In genomic region chr2:37622434-37623202, GRCh38 we compare ENCODE assay signal across 28 cellular contexts. TPM values are rescaled to one million over a fixed set of nuclear protein-coding genes. Genes with fewer than 3 reads are reported as not detected.
DNase-seq lines count a peak whose midpoint lies in the region; ATAC-seq lines count a peak whose summit lies in the region.
"Had no signal": no experiment of that assay in that cellular context is flagged by ENCODE, and none has a peak within 500 bp of the region (broad histone marks: within the 10 kb centered on the region; RNA-seq: fewer than 3 reads in every experiment).

No MANE protein-coding gene starts in this region.

- no peaks in the 10 kb centered on the region for H3K27me3 ChIP-seq in CD4-positive, alpha-beta memory T cell (ENCODE audit: insufficient read depth, low read length)
- no peaks in the 10 kb centered on the region for H3K27me3 ChIP-seq in effector memory CD4-positive, alpha-beta T cell (replicated peaks; ENCODE audit: control insufficient read depth, insufficient read depth, low read length, poor library complexity, severe bottlenecking)
- H3K27me3 ChIP-seq: adrenal gland, body of pancreas, heart left ventricle, pancreas, uterus had no signal

- no peak overlapping the region for H3K4me3 Mint-ChIP-seq in activated CD4-positive, alpha-beta T cell treated with anti-CD3 and anti-CD28 coated beads for 36 hours
- peak overlapping the region in 6 of 8 donors; percentile 30 to 83 (median 50) for H3K4me3 Mint-ChIP-seq in CD4-positive, alpha-beta memory T cell
- no peak overlapping the region for H3K4me3 Mint-ChIP-seq in T-helper 17 cell
- no peak overlapping the region for H3K4me3 Mint-ChIP-seq in naive B cell

- no peaks in the 10 kb centered on the region for H3K9me3 ChIP-seq in CD4-positive, alpha-beta memory T cell (ENCODE audit: control insufficient read depth in 1 of 2, low read length in 2 of 2)
- no peaks in the 10 kb centered on the region for H3K9me3 ChIP-seq in T-helper 17 cell (ENCODE audit: control insufficient read depth, low read length, poor library complexity, severe bottlenecking)
- H3K9me3 ChIP-seq in effector memory CD4-positive, alpha-beta T cell (ENCODE audit: control insufficient read depth, low read length), result no peaks in the 10 kb centered on the region
- H3K9me3 ChIP-seq: adrenal gland, body of pancreas, heart left ventricle, pancreas, thoracic aorta, uterus had no signal

- no peak for DNase-seq in activated CD4-positive, alpha-beta T cell treated with anti-CD3 and anti-CD28 coated beads for 36 hours
- DNase-seq in activated CD4-positive, alpha-beta T cell treated with anti-CD3 and anti-CD28 coated beads, Interleukin-2, amount 50 U/mL, for 4 hours, result no peak
- no peak for DNase-seq in CD4-positive, alpha-beta memory T cell
- DNase-seq in T-helper 17 cell (no peak), naive B cell (peak; percentile 36), NCI-H748 (lab: John Stamatoyannopoulos, UW; ENCODE audit: unreplicated experiment) (no peak), HuH-7 (ENCODE audit: low spot score) (no peak)
- DNase-seq in effector memory CD4-positive, alpha-beta T cell, result no peak
- DNase-seq: 8988T; activated CD4-positive, CD25-positive, alpha-beta regulatory T cell treated with anti-CD3 and anti-CD28 coated beads, Interleukin-2, amount 50 U/mL, for 72 hours; activated CD8-positive, alpha-beta memory T cell treated with anti-CD3 and anti-CD28 coated beads for 24 hours; activated T-cell treated with anti-CD3 and anti-CD28 coated beads, Interleukin-2, amount 50 U/mL, for 4 hours; adrenal gland; body of pancreas; cerebellar nuclear complex; DMS 273 treated with DMSO at 0.1 percent for 48 hours; foreskin melanocyte; H7; heart left ventricle; KG1; NCI-H1092 treated with DMSO at 0.1 percent for 48 hours; NCI-H187; pancreas; RPMI8226; uterus had no signal

- H3K9me3 Mint-ChIP-seq in activated CD4-positive, alpha-beta T cell treated with anti-CD3 and anti-CD28 coated beads for 36 hours (ENCODE audit: low read depth), result peaks cover 3% of the 10 kb centered on the region
- H3K9me3 Mint-ChIP-seq in CD4-positive, alpha-beta memory T cell, result peaks cover 0 to 5% (median 0%) of the 10 kb centered on the region in 8 donors
- H3K9me3 Mint-ChIP-seq in naive B cell, result no peaks in the 10 kb centered on the region
- H3K9me3 Mint-ChIP-seq: activated T-cell treated with anti-CD3 and anti-CD28 coated beads, Interleukin-2, amount 50 U/mL, for 4 hours had no signal

- intact Hi-C loops in activated CD4-positive, alpha-beta T cell treated with anti-CD3 and anti-CD28 coated beads for 36 hours (cut with DNase I, micrococcal nuclease), result loop anchor here in 1 of 2 experiments (5.0 kb wide), 1 partner anchor 250 kb away; no protein-coding TSS in a partner anchor
- intact Hi-C loops in CD4-positive, alpha-beta memory T cell (cut with micrococcal nuclease), result no loop called here

- peaks cover 74% of the 10 kb centered on the region for H3K4me1 ChIP-seq in CD4-positive, alpha-beta memory T cell (ENCODE audit: insufficient read depth, low read length)
- peaks cover 45% of the 10 kb centered on the region for H3K4me1 ChIP-seq in effector memory CD4-positive, alpha-beta T cell (ENCODE audit: control insufficient read depth, insufficient read depth, low read length, poor library complexity, severe bottlenecking)
- H3K4me1 ChIP-seq: uterus had no signal

- POLR2A ChIA-PET in activated CD4-positive, alpha-beta T cell treated with anti-CD3 and anti-CD28 coated beads for 36 hours (lab: Charles Lee), result no interaction called here
- POLR2A ChIA-PET in CD4-positive, alpha-beta memory T cell (lab: Charles Lee; ENCODE audit: partially characterized antibody), result interaction anchor here (1.4 to 10.2 kb wide), 10 partner anchors 8 to 48 kb away, joined by 5 to 242 read pairs (median 32); partner anchors contain the start of gene CDC42EP3

- peaks cover 3% of the 10 kb centered on the region for H3K36me3 Mint-ChIP-seq in activated CD4-positive, alpha-beta T cell treated with anti-CD3 and anti-CD28 coated beads for 36 hours (ENCODE audit: low read depth)
- H3K36me3 Mint-ChIP-seq in CD4-positive, alpha-beta memory T cell, result peaks cover 16 to 33% of the 10 kb centered on the region in 2 donors
- H3K36me3 Mint-ChIP-seq in T-helper 17 cell (ENCODE audit: low read depth) (peaks cover 2% of the 10 kb centered on the region), naive B cell (no peaks in the 10 kb centered on the region)

- peak overlapping the region; percentile 73 for H3K27ac Mint-ChIP-seq in activated CD4-positive, alpha-beta T cell treated with anti-CD3 and anti-CD28 coated beads for 36 hours
- H3K27ac Mint-ChIP-seq in CD4-positive, alpha-beta memory T cell, result peak overlapping the region; percentile 87 to 97 (median 91)
- H3K27ac Mint-ChIP-seq in T-helper 17 cell (peak overlapping the region; percentile 96), naive B cell (peak overlapping the region in 1 of 6 donors; percentile 22)

- ATAC-seq in activated CD4-positive, alpha-beta T cell treated with anti-CD3 and anti-CD28 coated beads for 36 hours, result no peak
- ATAC-seq in T-helper 17 cell, result no peak
- peak; percentile 52 to 68 for ATAC-seq in naive B cell (ENCODE audit: low read depth in 2 of 2)
- ATAC-seq: body of pancreas, heart left ventricle, pancreas had no signal

- no peaks in the 10 kb centered on the region for H3K36me3 ChIP-seq in CD4-positive, alpha-beta memory T cell (ENCODE audit: insufficient read depth, low read length)
- H3K36me3 ChIP-seq in effector memory CD4-positive, alpha-beta T cell (ENCODE audit: control insufficient read depth, insufficient read depth, low read length), result no peaks in the 10 kb centered on the region
- H3K36me3 ChIP-seq: adrenal gland, heart left ventricle, pancreas, thoracic aorta, uterus had no signal

- CTCF ChIA-PET in activated CD4-positive, alpha-beta T cell treated with anti-CD3 and anti-CD28 coated beads for 36 hours (lab: Charles Lee), result interaction anchor here (0.7 to 2.9 kb wide), 8 partner anchors 10 to 287 kb away, joined by 3 to 9 read pairs (median 4); no protein-coding TSS in a partner anchor
- CTCF ChIA-PET in CD4-positive, alpha-beta memory T cell (lab: Charles Lee; ENCODE audit: partially characterized antibody), result interaction anchor here (1.2 to 7.1 kb wide), 9 partner anchors 8 to 209 kb away, joined by 3 to 44 read pairs (median 5); no protein-coding TSS in a partner anchor

- peaks cover 73% of the 10 kb centered on the region for H3K4me1 Mint-ChIP-seq in activated CD4-positive, alpha-beta T cell treated with anti-CD3 and anti-CD28 coated beads for 36 hours
- peaks cover 57 to 89% (median 79%) of the 10 kb centered on the region in 4 donors for H3K4me1 Mint-ChIP-seq in CD4-positive, alpha-beta memory T cell
- H3K4me1 Mint-ChIP-seq in T-helper 17 cell (peaks cover 60% of the 10 kb centered on the region), naive B cell (peaks cover 44 to 58% (median 49%) of the 10 kb centered on the region in 3 donors)

- no peaks in the 10 kb centered on the region for H3K27me3 Mint-ChIP-seq in activated CD4-positive, alpha-beta T cell treated with anti-CD3 and anti-CD28 coated beads for 36 hours
- H3K27me3 Mint-ChIP-seq in CD4-positive, alpha-beta memory T cell, result no peaks in the 10 kb centered on the region
- no peaks in the 10 kb centered on the region for H3K27me3 Mint-ChIP-seq in T-helper 17 cell
- peaks cover 11 to 30% (median 11%) of the 10 kb centered on the region in 3 donors for H3K27me3 Mint-ChIP-seq in naive B cell
- H3K27me3 Mint-ChIP-seq: stimulated activated naive CD8-positive, alpha-beta T cell treated with anti-CD3 and anti-CD28 coated beads, Interleukin-15, Interleukin-2, amounts not matched to agents 100 ng/mL and 50 ng/mL, for 24 hours had no signal

- H3K27ac ChIP-seq in CD4-positive, alpha-beta memory T cell (ENCODE audit: low read depth, low read length), result no peak overlapping the region
- H3K27ac ChIP-seq in effector memory CD4-positive, alpha-beta T cell (ENCODE audit: insufficient read depth, low read length, poor library complexity, severe bottlenecking), result no peak overlapping the region
- H3K27ac ChIP-seq: adrenal gland, body of pancreas, C4-2B, pancreas, thoracic aorta had no signal

- no peak overlapping the region for H3K4me3 ChIP-seq in CD4-positive, alpha-beta memory T cell (ENCODE audit: low read length in 2 of 2)
- no peak overlapping the region for H3K4me3 ChIP-seq in effector memory CD4-positive, alpha-beta T cell (ENCODE audit: insufficient read depth, low read depth, low read length, poor library complexity, severe bottlenecking)
- H3K4me3 ChIP-seq: adrenal gland, body of pancreas, heart left ventricle, pancreas, thoracic aorta, uterus had no signal

RNA-seq across cellular contexts. Expression of gene CDC42EP3, which starts 48.8 kb away (rescaled TPM):
- 10 to 100 TPM; 16.4 to 25.2 TPM for total RNA-seq in activated CD4-positive, alpha-beta T cell treated with anti-CD3 and anti-CD28 coated beads for 36 hours
- total RNA-seq in CD4-positive, alpha-beta memory T cell, result 10 to 100 TPM; 56.1 to 60.9 TPM
- polyA plus RNA-seq in CD4-positive, alpha-beta memory T cell, result 100 to 1,000 TPM in 1 of 2 donors, 10 to 100 TPM in 1; 59.3 to 107 TPM
- total RNA-seq in T-helper 17 cell, result 10 to 100 TPM; 45.1 to 48.9 TPM
- polyA plus RNA-seq in naive B cell (ENCODE audit: low read depth in 6 of 6), result 10 to 100 TPM in 4 of 6 donors, 1 to 10 TPM in 2; 4.5 to 24.5 (median 12.1) TPM

Comparison
In these comparisons a context has a peak if more than half of its experiments do, and no peak if none do; other contexts are left out.
1. ATAC-seq: peak in naive B cell (2 of 2); none in activated CD4-positive, alpha-beta T cell treated with anti-CD3 and anti-CD28 coated beads for 36 hours (single experiment) and T-helper 17 cell (single experiment).
2. H3K4me3 Mint-ChIP-seq: peak in CD4-positive, alpha-beta memory T cell (6 of 8); none in activated CD4-positive, alpha-beta T cell treated with anti-CD3 and anti-CD28 coated beads for 36 hours (single experiment), T-helper 17 cell (single experiment) and naive B cell (0 of 8).